ENCODE assay signal across 8 cellular contexts in the genomic region with DNA sequence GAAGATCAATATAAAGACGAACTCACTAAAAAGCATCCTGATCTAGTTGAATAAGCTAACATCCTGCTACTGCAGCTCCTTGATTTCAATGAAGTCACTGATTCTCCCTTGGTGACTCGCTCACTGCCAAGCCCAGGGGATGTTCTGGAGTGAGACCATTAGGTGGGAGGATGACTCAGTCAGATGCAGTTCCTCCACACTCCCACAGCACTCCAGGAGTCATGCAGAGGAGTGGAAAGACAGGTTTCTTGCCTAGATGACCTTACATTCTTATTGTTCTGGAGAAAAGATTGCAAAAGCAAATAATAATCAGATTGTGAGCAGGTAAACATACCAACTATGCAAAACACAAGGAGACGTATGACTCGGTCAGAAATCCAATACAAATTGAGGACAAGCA. TPM values are rescaled to one million over a fixed set of nuclear protein-coding genes. Genes with fewer than 3 reads are reported as not detected.
DNase-seq lines count a peak whose midpoint lies in the region; ATAC-seq, FAIRE-seq and TF ChIP-seq lines count a peak whose summit lies in the region.
"Had no signal": no experiment of that assay in that cellular context is flagged by ENCODE, and none has a peak within 500 bp of the region (broad histone marks: within the 10 kb centered on the region; RNA-seq: fewer than 3 reads in every experiment).

No MANE protein-coding gene starts in this region.

- TF ChIP-seq CTCF in RWPE2 (IDR thresholded peaks at IDR 0.05; ENCODE audit: poor library complexity, severe bottlenecking) (peak; percentile 24), fibroblast of pulmonary artery (IDR thresholded peaks at IDR 0.05; ENCODE audit: low read length, missing control alignments) (no peak)

- H3K4me3 ChIP-seq in RWPE2 (ENCODE audit: severe bottlenecking) (no peak overlapping the region), fibroblast of pulmonary artery (replicated peaks; ENCODE audit: low read depth, low read length) (no peak overlapping the region)
- H3K4me3 ChIP-seq: sigmoid colon had no signal

- intact Hi-C loops in sciatic nerve (cut with DNase I), result no loop called here

- H3K9me3 ChIP-seq in RWPE2 (ENCODE audit: severe bottlenecking), result no peaks in the 10 kb centered on the region
- H3K9me3 ChIP-seq: sigmoid colon had no signal

- peak; percentile 100 for ATAC-seq in RWPE2 (ENCODE audit: low read depth)
- ATAC-seq in sciatic nerve, result no peak

- no peaks in the 10 kb centered on the region for H3K36me3 ChIP-seq in RWPE2 (ENCODE audit: low read depth)
- H3K36me3 ChIP-seq: sigmoid colon had no signal

- H3K27ac ChIP-seq in RWPE2 (ENCODE audit: poor library complexity, severe bottlenecking), result peak overlapping the region; percentile 46
- H3K27ac ChIP-seq: sigmoid colon had no signal

- H3K27me3 ChIP-seq in RWPE2 (ENCODE audit: insufficient read depth, poor library complexity, severe bottlenecking), result no peaks in the 10 kb centered on the region
- H3K27me3 ChIP-seq: sigmoid colon had no signal

- no peak for FAIRE-seq in GM19239 (lab: Jason Lieb, UNC)

- DNase-seq in GM04504 (ENCODE audit: low read depth), result peak; percentile 55
- peak; percentile 92 for DNase-seq in RWPE2 (ENCODE audit: low spot score)
- DNase-seq in fibroblast of pulmonary artery (ENCODE audit: low read depth), result peak; percentile 61
- DNase-seq in stimulated activated CD4-positive, alpha-beta T cell treated with anti-CD3 and anti-CD28 coated beads, Interleukin-4, amount 100 ng/mL, for 4 hours, result peak; percentile 29 to 69
- DNase-seq in sciatic nerve (ENCODE audit: low spot score), result no peak
- no peak for DNase-seq in GM19239 (ENCODE audit: insufficient read length, low spot score)
- no peak for DNase-seq in stimulated activated naive CD4-positive, alpha-beta T cell treated with Interleukin-2 at 50 U/mL for 16 hours (lab: John Stamatoyannopoulos, UW)
- DNase-seq: sigmoid colon had no signal

- peaks cover 10% of the 10 kb centered on the region for H3K4me1 ChIP-seq in RWPE2 (ENCODE audit: insufficient read depth, poor library complexity, severe bottlenecking)
- H3K4me1 ChIP-seq: sigmoid colon had no signal

RNA-seq across cellular contexts. Expression of a gene that starts 15.3 kb away (rescaled TPM):
- total RNA-seq in sciatic nerve, result 1.4 TPM

Comparison
In these comparisons a context has a peak if more than half of its experiments do, and no peak if none do; other contexts are left out.
1. DNase-seq: peak in GM04504 (single experiment), RWPE2 (single experiment), fibroblast of pulmonary artery (single experiment) and stimulated activated CD4-positive, alpha-beta T cell treated with anti-CD3 and anti-CD28 coated beads, Interleukin-4, amount 100 ng/mL, for 4 hours (2 of 2); none in sciatic nerve (single experiment), GM19239 (single experiment) and stimulated activated naive CD4-positive, alpha-beta T cell treated with Interleukin-2 at 50 U/mL for 16 hours (single experiment).